ENCODE assay signal across 24 cellular contexts in genomic region chr9:84504360-84504759, GRCh38.
A peak's percentile ranks its signal among the peaks of the same experiment; 100 is the strongest.
DNase-seq lines count a peak whose midpoint lies in the region; ATAC-seq, FAIRE-seq and TF ChIP-seq lines count a peak whose summit lies in the region.
"Had no signal": no experiment of that assay in that cellular context is flagged by ENCODE, and none has a peak within 500 bp of the region (broad histone marks: within the 10 kb centered on the region; RNA-seq: fewer than 3 reads in every experiment).

No MANE protein-coding gene starts in this region.

- no peak overlapping the region for H2AFZ ChIP-seq in astrocyte (ENCODE audit: low read depth, low read length)

- no peak overlapping the region for H3K4me2 ChIP-seq in astrocyte (ENCODE audit: low read length)

- H3K27ac ChIP-seq in astrocyte (ENCODE audit: low read depth, low read length): no peak overlapping the region
- H3K27ac ChIP-seq: C4-2B, HL-60, SJCRH30 had no signal

- H3K79me2 ChIP-seq in astrocyte (ENCODE audit: insufficient read depth, low read length): no peaks in the 10 kb centered on the region

- H3K27me3 ChIP-seq in astrocyte (ENCODE audit: insufficient read depth, low read length): no peaks in the 10 kb centered on the region
- H3K27me3 ChIP-seq: SJCRH30 had no signal

- no peak for TF ChIP-seq CTCF in astrocyte (IDR thresholded peaks at IDR 0.05; ENCODE audit: insufficient read depth, low read depth, low read length)
- TF ChIP-seq CTCF in epithelial cell of esophagus (IDR thresholded peaks at IDR 0.05; ENCODE audit: insufficient read depth, low read depth, low read length, missing control alignments): no peak

- peak; percentile 64 for FAIRE-seq in H54 (lab: Jason Lieb, UNC)
- FAIRE-seq in astrocyte (lab: Jason Lieb, UNC): no peak
- FAIRE-seq: A204.1, GM19239, H1 had no signal

- H3K27me3 Mint-ChIP-seq in astrocyte (ENCODE audit: low read depth, unreplicated experiment): peaks cover 3% of the 10 kb centered on the region
- H3K27me3 Mint-ChIP-seq in natural killer cell treated with Interleukin-12 subunit alpha and Interleukin-12 subunit beta and Interleukin-15 and Interleukin-18, amount 100 ng/mL, for 72 hours: peaks cover 0 to 2% of the 10 kb centered on the region in 2 donors

- TF ChIP-seq POLR2A in H54 (IDR thresholded peaks at IDR 0.05; ENCODE audit: low read depth, low read length): no peak

- no peaks in the 10 kb centered on the region for H3K36me3 Mint-ChIP-seq in astrocyte (ENCODE audit: low read depth, unreplicated experiment)
- H3K36me3 Mint-ChIP-seq in natural killer cell treated with Interleukin-12 subunit alpha and Interleukin-12 subunit beta and Interleukin-15 and Interleukin-18, amount 100 ng/mL, for 72 hours: peaks cover 5% of the 10 kb centered on the region
- H3K36me3 Mint-ChIP-seq: CD8-positive, alpha-beta memory T cell had no signal

- H3K9me3 ChIP-seq in astrocyte (ENCODE audit: insufficient read depth, low read depth, low read length): peaks cover 4% of the 10 kb centered on the region
- H3K9me3 ChIP-seq: SJCRH30 had no signal

- H3K9me3 Mint-ChIP-seq in astrocyte (ENCODE audit: unreplicated experiment): peaks cover 12% of the 10 kb centered on the region
- H3K9me3 Mint-ChIP-seq in natural killer cell treated with Interleukin-12 subunit alpha and Interleukin-12 subunit beta and Interleukin-15 and Interleukin-18, amount 100 ng/mL, for 72 hours: no peaks in the 10 kb centered on the region

- no peak for ATAC-seq in HG02759 (IDR thresholded peaks at IDR 0.05; ENCODE audit: unreplicated experiment)
- ATAC-seq in natural killer cell treated with Interleukin-12 subunit alpha and Interleukin-12 subunit beta and Interleukin-15 and Interleukin-18, amount 100 ng/mL, for 72 hours: no peak
- ATAC-seq in HG02973 (IDR thresholded peaks at IDR 0.05; ENCODE audit: unreplicated experiment): no peak

- H3K4me3 ChIP-seq in astrocyte (ENCODE audit: insufficient read depth, low read depth, low read length) (no peak overlapping the region), epithelial cell of esophagus (ENCODE audit: low read length) (no peak overlapping the region)
- H3K4me3 ChIP-seq: SJCRH30 had no signal

- no peak for DNase-seq in H54 (ENCODE audit: insufficient read length, low spot score)
- DNase-seq in astrocyte (ENCODE audit: low read depth): peak; percentile 2
- peak; percentile 76 for DNase-seq in epithelial cell of esophagus (ENCODE audit: low read depth)
- peak; percentile 63 for DNase-seq in renal cortical epithelial cell (ENCODE audit: low read depth)
- DNase-seq in natural killer cell treated with Interleukin-12 subunit alpha and Interleukin-12 subunit beta and Interleukin-15 and Interleukin-18, amount 100 ng/mL, for 72 hours (ENCODE audit: low spot score): no peak
- DNase-seq: Calu3; CD8-positive, alpha-beta memory T cell; DMS153; GDM1; KBM-7; NCI-H1105; NCI-H146; NCI-H2029; NCI-H2227 treated with DMSO at 0.1 percent for 48 hours; NCI-H510A treated with DMSO at 0.1 percent for 48 hours; NCI-H748 treated with DMSO at 0.1 percent for 48 hours; SJCRH30 had no signal

- no peak overlapping the region for H3K9ac ChIP-seq in astrocyte (ENCODE audit: low read length)

- H3K4me3 Mint-ChIP-seq in astrocyte (ENCODE audit: unreplicated experiment): no peak overlapping the region
- H3K4me3 Mint-ChIP-seq in natural killer cell treated with Interleukin-12 subunit alpha and Interleukin-12 subunit beta and Interleukin-15 and Interleukin-18, amount 100 ng/mL, for 72 hours: no peak overlapping the region
- H3K4me3 Mint-ChIP-seq: CD8-positive, alpha-beta memory T cell had no signal

- no peaks in the 10 kb centered on the region for H3K4me1 ChIP-seq in astrocyte (ENCODE audit: insufficient read depth, low read length)
- H3K4me1 ChIP-seq: SJCRH30 had no signal

- no peak overlapping the region for H3K27ac Mint-ChIP-seq in astrocyte (ENCODE audit: unreplicated experiment)
- H3K27ac Mint-ChIP-seq in natural killer cell treated with Interleukin-12 subunit alpha and Interleukin-12 subunit beta and Interleukin-15 and Interleukin-18, amount 100 ng/mL, for 72 hours: no peak overlapping the region

- H3K4me1 Mint-ChIP-seq in astrocyte (ENCODE audit: low read depth, unreplicated experiment): peaks cover 7% of the 10 kb centered on the region
- peaks cover 9 to 13% of the 10 kb centered on the region in 2 donors for H3K4me1 Mint-ChIP-seq in natural killer cell treated with Interleukin-12 subunit alpha and Interleukin-12 subunit beta and Interleukin-15 and Interleukin-18, amount 100 ng/mL, for 72 hours (ENCODE audit: low read depth in 2 of 2)
- H3K4me1 Mint-ChIP-seq: CD8-positive, alpha-beta memory T cell had no signal

- H4K20me1 ChIP-seq in astrocyte (ENCODE audit: insufficient read depth, low read length): no peaks in the 10 kb centered on the region

- no peaks in the 10 kb centered on the region for H3K36me3 ChIP-seq in astrocyte (ENCODE audit: insufficient read depth, low read length)
- H3K36me3 ChIP-seq: SJCRH30 had no signal

Comparison
In these comparisons a context has a peak if more than half of its experiments do, and no peak if none do; other contexts are left out.
1. DNase-seq: peak in astrocyte (single experiment), epithelial cell of esophagus (single experiment) and renal cortical epithelial cell (single experiment); none in H54 (single experiment) and natural killer cell treated with Interleukin-12 subunit alpha and Interleukin-12 subunit beta and Interleukin-15 and Interleukin-18, amount 100 ng/mL, for 72 hours (single experiment).